1 cellular context compared by ENCODE assay signal in the genomic region with DNA sequence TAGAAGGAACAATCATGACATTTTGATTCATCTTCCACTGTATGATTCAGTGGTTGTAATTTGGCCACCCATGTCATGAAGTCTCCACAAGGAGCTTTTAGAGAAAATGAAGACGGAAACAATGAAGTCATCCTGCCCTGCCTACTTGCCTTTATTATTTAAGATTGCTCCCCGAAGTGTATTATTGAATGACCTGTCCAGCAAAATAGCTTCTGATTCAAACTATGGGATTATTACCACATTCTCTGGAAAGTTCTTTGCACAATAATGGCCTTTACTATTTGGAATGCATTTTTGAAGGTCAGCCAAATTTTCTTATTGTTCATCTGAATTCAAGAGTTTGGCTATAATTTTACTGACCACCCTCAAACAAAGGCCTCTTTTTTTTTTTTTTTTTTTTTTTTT.
TF ChIP-seq lines count a peak whose summit lies in the region.

No MANE protein-coding gene starts in this region.

TF ChIP-seq in endothelial cell of umbilical vein, 7 proteins besides CTCF, POLR2A, EP300 and RAD21 (continued from another document):
- TF ChIP-seq GATA2 (IDR thresholded peaks at IDR 0.05; ENCODE audit: insufficient read depth, insufficient read length, low read depth, low read length) (no peak), POLR2AphosphoS5 (IDR thresholded peaks at IDR 0.05; ENCODE audit: insufficient read depth, low read depth, low read length) (no peak)
TF ChIP-seq in endothelial cell of umbilical vein: peak in this region for 0.
